ENCODE assay signal across 27 cellular contexts in genomic region chr5:52829664-52830063, GRCh38.
"Had no signal": no experiment of that assay in that cellular context is flagged by ENCODE, and none has a peak within 500 bp of the region (broad histone marks: within the 10 kb centered on the region; RNA-seq: fewer than 3 reads in every experiment).

No MANE protein-coding gene starts in this region.

- H2AFZ ChIP-seq: hepatocyte had no signal

- DNase-seq: heart right ventricle; islet precursor cell; left cardiac atrium; left ventricle myocardium superior; lower lobe of right lung; mammary epithelial cell; mesenchymal stem cell; naive thymus-derived CD8-positive, alpha-beta T cell; nucleus accumbens; pancreas; posterior cingulate gyrus; retina; right cardiac atrium; stimulated activated CD4-positive, alpha-beta T cell treated with anti-CD3 and anti-CD28 coated beads, Interleukin-12 subunit alpha, Interleukin-12 subunit beta, amount 100 ng/mL, for 4 hours; stimulated activated CD4-positive, alpha-beta T cell treated with anti-CD3 and anti-CD28 coated beads, Interleukin-15, amount 100 ng/mL, for 24 hours; stimulated activated CD4-positive, alpha-beta T cell treated with anti-CD3 and anti-CD28 coated beads, Interleukin-2, amount 100 ng/mL, for 24 hours; stimulated activated CD4-positive, alpha-beta T cell treated with anti-CD3 and anti-CD28 coated beads, Interleukin-4, amount 100 ng/mL, for 1 hour; stimulated activated naive B cell treated with anti-CD40 and anti-IgM and Interleukin-4, amounts not matched to agents 10 μg/mL and 1 μg/mL and 100 μg/mL, for 72 hours; stimulated activated naive CD8-positive, alpha-beta T cell treated with anti-CD3 and anti-CD28 coated beads, Interleukin-15, Interleukin-2, amounts not matched to agents 100 U/mL and 50 U/mL, for 24 hours; stomach; tibial artery had no signal

- H3K4me1 ChIP-seq: pancreas, prostate gland, suprapubic skin, vagina had no signal

- H3K27ac ChIP-seq: heart right ventricle, hepatocyte, lower lobe of right lung, pancreas, prostate gland, stomach, suprapubic skin, thoracic aorta, vagina had no signal

- H3K4me3 ChIP-seq: heart right ventricle, hepatocyte, lower lobe of right lung, pancreas, prostate gland, stomach, suprapubic skin, thoracic aorta, tibial artery, vagina had no signal

- H3K4me2 ChIP-seq: hepatocyte had no signal

- H3K9me3 ChIP-seq: lower lobe of right lung, pancreas, prostate gland, suprapubic skin, tibial artery, vagina had no signal

- H3K27me3 ChIP-seq: heart right ventricle, hepatocyte, pancreas, stomach, suprapubic skin, tibial artery, vagina had no signal

- H3K36me3 ChIP-seq: heart right ventricle, lower lobe of right lung, pancreas, prostate gland, stomach, suprapubic skin, thoracic aorta, tibial artery, vagina had no signal

- ATAC-seq: heart right ventricle; left cardiac atrium; left lobe of liver; left ventricle myocardium superior; lower lobe of right lung; naive thymus-derived CD8-positive, alpha-beta T cell; pancreas; right cardiac atrium; stimulated activated naive B cell treated with anti-CD40 and anti-IgM and Interleukin-4, amounts not matched to agents 10 μg/mL and 1 μg/mL and 100 μg/mL, for 72 hours; stimulated activated naive CD8-positive, alpha-beta T cell treated with anti-CD3 and anti-CD28 coated beads, Interleukin-15, Interleukin-2, amounts not matched to agents 100 U/mL and 50 U/mL, for 24 hours had no signal
